1 cellular context compared by ENCODE assay signal in the genomic region with DNA sequence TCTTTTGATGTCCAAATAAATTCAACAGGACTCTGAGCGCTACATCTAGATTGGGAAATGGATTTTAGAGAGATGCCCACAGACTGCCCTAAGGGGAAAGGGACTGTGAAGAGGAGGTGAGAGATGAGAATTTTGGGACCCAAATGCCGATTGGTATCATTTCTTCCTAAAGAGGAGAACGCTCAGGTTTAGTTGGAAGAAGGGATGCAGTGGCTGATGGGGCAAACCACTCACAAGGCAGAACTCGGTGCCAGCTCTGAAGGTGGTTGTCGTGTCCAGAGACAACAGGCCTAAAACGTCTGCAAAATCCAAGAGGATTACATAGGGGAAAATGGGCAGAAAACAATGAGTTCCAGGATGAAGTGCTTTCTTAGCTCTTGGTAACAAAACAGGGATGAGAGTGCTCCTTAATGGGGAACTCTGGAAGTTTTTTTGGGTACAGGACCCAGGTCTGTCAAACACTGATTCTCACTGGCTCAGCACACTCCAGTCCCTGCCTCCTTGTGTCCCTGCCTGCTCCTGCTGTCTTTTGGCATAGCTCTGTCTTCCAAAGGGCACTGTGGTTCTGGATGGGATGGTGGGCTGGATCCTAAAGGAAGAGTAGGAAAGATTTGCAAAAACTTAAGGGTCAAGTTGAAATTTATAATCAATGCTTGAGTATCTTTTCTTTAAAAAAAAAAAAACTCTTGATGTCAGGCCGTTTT.
TF ChIP-seq lines count a peak whose summit lies in the region.

No MANE protein-coding gene starts in this region.

TF ChIP-seq in H1, 55 proteins besides CTCF, POLR2A, EP300 and RAD21:
- TF ChIP-seq HDAC2 (IDR thresholded peaks at IDR 0.05; ENCODE audit: borderline replicate concordance in 1 of 2, low read depth in 2 of 2, low read length in 2 of 2) (no peak), CHD7 (IDR thresholded peaks at IDR 0.05; ENCODE audit: insufficient replicate concordance, low read length) (no peak), TAF7 (optimal IDR thresholded peaks at IDR 0.05; ENCODE audit: borderline replicate concordance, low read depth, low read length) (no peak), PHF8 (conservative IDR thresholded peaks at IDR 0.05; ENCODE audit: low read depth, low read length) (no peak), SUZ12 (IDR thresholded peaks at IDR 0.05; ENCODE audit: low read length) (no peak), POU5F1 (IDR thresholded peaks at IDR 0.05; ENCODE audit: low read depth, low read length) (no peak)
